ENCODE assay signal across 8 cellular contexts in genomic region chr19:39110263-39110967, GRCh38. TPM values are rescaled to one million over a fixed set of nuclear protein-coding genes. Genes with fewer than 3 reads are reported as not detected.
DNase-seq lines count a peak whose midpoint lies in the region; ATAC-seq and TF ChIP-seq lines count a peak whose summit lies in the region.

No MANE protein-coding gene starts in this region.

- H3K9me3 Mint-ChIP-seq in activated naive CD4-positive, alpha-beta T cell treated with anti-CD3 and anti-CD28 coated beads for 36 hours, result no peaks in the 10 kb centered on the region

- DNase-seq in COLO829 (ENCODE audit: low spot score), result peak; percentile 75
- peak; percentile 59 for DNase-seq in KBM-7
- peak; percentile 86 for DNase-seq in activated naive CD4-positive, alpha-beta T cell treated with anti-CD3 and anti-CD28 coated beads for 36 hours
- peak; percentile 33 to 75 for DNase-seq in cardiac muscle cell (ENCODE audit: low read depth in 1 of 2, low spot score in 1 of 2)
- DNase-seq in sigmoid colon, result peak; percentile 74

- H3K27ac ChIP-seq in cardiac muscle cell, result no peak overlapping the region
- H3K27ac ChIP-seq in sigmoid colon, result no peak overlapping the region

- H3K27me3 ChIP-seq in cardiac muscle cell, result no peaks in the 10 kb centered on the region
- H3K27me3 ChIP-seq in sigmoid colon, result peaks cover 3 to 36% (median 18%) of the 10 kb centered on the region in 3 donors

- WGBS in sigmoid colon, 2 donors, result 22 to 24% methylated on average over 16 of the region's 16 CpGs

- in situ Hi-C loops in KBM-7 (cut with MboI; ENCODE audit: low pct_unique_long_range_greater_than_20kb, low sequenced_read_pairs), result no loop called here

- no peak overlapping the region for H3K4me3 Mint-ChIP-seq in activated naive CD4-positive, alpha-beta T cell treated with anti-CD3 and anti-CD28 coated beads for 36 hours

- H3K27ac Mint-ChIP-seq in activated naive CD4-positive, alpha-beta T cell treated with anti-CD3 and anti-CD28 coated beads for 36 hours, result no peak overlapping the region

- H3K36me3 ChIP-seq in cardiac muscle cell (no peaks in the 10 kb centered on the region), sigmoid colon (no peaks in the 10 kb centered on the region)

- ATAC-seq in SK-N-SH treated with all-trans-retinoic acid at 6 μM for 48 hours (peak; percentile 87), GM18502 (IDR thresholded peaks at IDR 0.05; ENCODE audit: poor library complexity, unreplicated experiment) (no peak), GM19328 (IDR thresholded peaks at IDR 0.05; ENCODE audit: unreplicated experiment) (no peak)

- intact Hi-C loops in activated naive CD4-positive, alpha-beta T cell treated with anti-CD3 and anti-CD28 coated beads for 36 hours (cut with micrococcal nuclease), result loop anchor here (1.0 kb wide), 1 partner anchor 58 kb away; no protein-coding TSS in a partner anchor
- intact Hi-C loops in sigmoid colon (cut with DNase I), result no loop called here

- no peak for TF ChIP-seq EP300 in sigmoid colon (IDR thresholded peaks at IDR 0.05)

- CTCF ChIA-PET in activated naive CD4-positive, alpha-beta T cell treated with anti-CD3 and anti-CD28 coated beads for 36 hours (lab: Charles Lee), result interaction anchor here (0.6 to 2.2 kb wide), 15 partner anchors 9 to 631 kb away, joined by 3 to 9 read pairs (median 3); no protein-coding TSS in a partner anchor

- H3K4me3 ChIP-seq in cardiac muscle cell (no peak overlapping the region), sigmoid colon (no peak overlapping the region)

- no peak for TF ChIP-seq POLR2A in sigmoid colon (IDR thresholded peaks at IDR 0.05)

- H3K36me3 Mint-ChIP-seq in activated naive CD4-positive, alpha-beta T cell treated with anti-CD3 and anti-CD28 coated beads for 36 hours (ENCODE audit: low read depth), result no peaks in the 10 kb centered on the region

- H3K4me1 ChIP-seq in cardiac muscle cell (ENCODE audit: low read depth), result no peaks in the 10 kb centered on the region
- H3K4me1 ChIP-seq in sigmoid colon, result no peaks in the 10 kb centered on the region

- H3K9me3 ChIP-seq in cardiac muscle cell (ENCODE audit: low read depth) (no peaks in the 10 kb centered on the region), sigmoid colon (no peaks in the 10 kb centered on the region)

- H3K4me1 Mint-ChIP-seq in activated naive CD4-positive, alpha-beta T cell treated with anti-CD3 and anti-CD28 coated beads for 36 hours (ENCODE audit: low read depth), result peaks cover 5% of the 10 kb centered on the region

- no peaks in the 10 kb centered on the region for H3K27me3 Mint-ChIP-seq in activated naive CD4-positive, alpha-beta T cell treated with anti-CD3 and anti-CD28 coated beads for 36 hours (ENCODE audit: low read depth)

- TF ChIP-seq CTCF in cardiac muscle cell (IDR thresholded peaks at IDR 0.05; ENCODE audit: low read depth, low read length) (peak; percentile 76), sigmoid colon (IDR thresholded peaks at IDR 0.05) (peak in 3 of 4 experiments; percentile 39 to 74 (median 55))

TF ChIP-seq in SK-N-SH treated with all-trans-retinoic acid at 6 μM for 48 hours, 23 proteins besides CTCF, POLR2A, EP300 and RAD21:
- TF ChIP-seq TOX (CRISPR knock-in tag; IDR thresholded peaks at IDR 0.05; ENCODE audit: borderline replicate concordance) (no peak), POU6F1 (CRISPR knock-in tag; IDR thresholded peaks at IDR 0.05; ENCODE audit: borderline replicate concordance, low read depth) (no peak), TCF4 (CRISPR knock-in tag; IDR thresholded peaks at IDR 0.05; ENCODE audit: borderline replicate concordance) (no peak), GLIS3 (CRISPR knock-in tag; IDR thresholded peaks at IDR 0.05) (no peak), ARNTL (CRISPR knock-in tag; IDR thresholded peaks at IDR 0.05; ENCODE audit: borderline replicate concordance, low read depth) (no peak), ZFP30 (CRISPR knock-in tag; IDR thresholded peaks at IDR 0.05) (no peak), ESRRG (CRISPR knock-in tag; IDR thresholded peaks at IDR 0.05) (no peak), ZNF565 (CRISPR knock-in tag; conservative IDR thresholded peaks at IDR 0.05; ENCODE audit: low read depth) (no peak), RARB (CRISPR knock-in tag; IDR thresholded peaks at IDR 0.05) (no peak), ZFP3 (CRISPR knock-in tag; IDR thresholded peaks at IDR 0.05) (no peak), ZNF8 (CRISPR knock-in tag; IDR thresholded peaks at IDR 0.05) (no peak)

RNA-seq across cellular contexts. Expression of gene PAK4, which starts 15.2 kb away (rescaled TPM):
- 10 to 100 TPM; 16.9 to 18.1 TPM for total RNA-seq in activated naive CD4-positive, alpha-beta T cell treated with anti-CD3 and anti-CD28 coated beads for 36 hours
- 28.7 and 57.9 TPM in 2 replicates for total RNA-seq in cardiac muscle cell
- 32.5 and 62.2 TPM in 2 replicates for polyA plus RNA-seq in cardiac muscle cell
- total RNA-seq in sigmoid colon, result 10 to 100 TPM in 2 of 4 donors, 1 to 10 TPM in 2; 6.2 to 27.1 (median 9.3) TPM
- polyA plus RNA-seq in sigmoid colon, result 10 to 100 TPM; 42.1 to 62.0 (median 45.0) TPM

RNA-seq across cellular contexts. Expression of gene ACP7, which starts 26.2 kb away (rescaled TPM):
- total RNA-seq in activated naive CD4-positive, alpha-beta T cell treated with anti-CD3 and anti-CD28 coated beads for 36 hours, result not detected
- total RNA-seq in cardiac muscle cell (not detected in 2 replicates), sigmoid colon (not detected)
- polyA plus RNA-seq in cardiac muscle cell (not detected in 2 replicates), sigmoid colon (not detected)
